8 cellular contexts compared by ENCODE assay signal in genomic region chr22:30289980-30290313, GRCh38. TPM values are rescaled to one million over a fixed set of nuclear protein-coding genes. Genes with fewer than 3 reads are reported as not detected.
DNase-seq lines count a peak whose midpoint lies in the region; ATAC-seq and TF ChIP-seq lines count a peak whose summit lies in the region.

No MANE protein-coding gene starts in this region.

- no peaks in the 10 kb centered on the region for H3K9me3 ChIP-seq in Caco-2
- H3K9me3 ChIP-seq in iPS-18a (ENCODE audit: control insufficient read depth, low read depth, low read length) = no peaks in the 10 kb centered on the region
- H3K9me3 ChIP-seq in subcutaneous abdominal adipose tissue (ENCODE audit: control insufficient read depth in 5 of 5, low read length in 5 of 5) = no peaks in the 10 kb centered on the region

- peak overlapping the region; percentile 81 for H3K4me3 Mint-ChIP-seq in Caco-2 (ENCODE audit: unreplicated experiment)
- H3K4me3 Mint-ChIP-seq in activated T-helper 2 cell treated with anti-CD3 and anti-CD28 coated beads, Interferon-gamma antibody, Interleukin-2, Interleukin-4, amounts not matched to agents 10 μg/mL and 5 μg/mL and 100 μg/mL, durations not matched to agents 14 hours and 24 hours and 36 hours (ENCODE audit: low read depth) = peak overlapping the region; percentile 87

- intact Hi-C loops in Caco-2 (cut with micrococcal nuclease; ENCODE audit: unreplicated experiment) = loop anchor here (1.0 to 10.0 kb wide), 5 partner anchors 8 to 195 kb away; partner anchors contain the start of gene RNF215
- intact Hi-C loops in activated T-helper 2 cell treated with anti-CD3 and anti-CD28 coated beads, Interferon-gamma antibody, Interleukin-2, Interleukin-4, amounts not matched to agents 10 μg/mL and 5 μg/mL and 100 μg/mL, durations not matched to agents 14 hours and 24 hours and 36 hours (cut with micrococcal nuclease) = loop anchor here (1.0 to 5.0 kb wide), 6 partner anchors 15 to 197 kb away; partner anchors contain the start of gene SF3A1

- CTCF ChIA-PET in Caco-2 (lab: Charles Lee) = interaction anchor here (1.4 to 4.4 kb wide), 5 partner anchors 8 to 182 kb away, joined by 3 to 106 read pairs (median 45); partner anchors contain the start of genes RNF215 and TBC1D10A

- H3K4me1 ChIP-seq in Caco-2 (peaks cover 4% of the 10 kb centered on the region), iPS-18a (ENCODE audit: control insufficient read depth, low read depth, low read length) (peaks cover 5% of the 10 kb centered on the region), subcutaneous abdominal adipose tissue (ENCODE audit: control insufficient read depth in 5 of 5, insufficient read depth in 5 of 5, low read length in 5 of 5) (peaks cover 15 to 52% (median 44%) of the 10 kb centered on the region in 5 donors)

- H3K4me3 ChIP-seq in Caco-2 (ENCODE audit: low read depth, low read length) = peak overlapping the region; percentile 80
- H3K4me3 ChIP-seq in iPS-18a (ENCODE audit: low read length) = peak overlapping the region; percentile 73
- H3K4me3 ChIP-seq in subcutaneous abdominal adipose tissue (ENCODE audit: low read depth in 1 of 5, low read length in 5 of 5) = peak overlapping the region; percentile 42 to 84 (median 63)

- H3K36me3 ChIP-seq in Caco-2 (ENCODE audit: control insufficient read depth, insufficient read depth, low read length) (no peaks in the 10 kb centered on the region), iPS-18a (ENCODE audit: control insufficient read depth, low read depth, low read length) (no peaks in the 10 kb centered on the region), subcutaneous abdominal adipose tissue (ENCODE audit: control insufficient read depth in 5 of 5, insufficient read depth in 5 of 5, low read length in 5 of 5) (peaks cover 0 to 52% (median 45%) of the 10 kb centered on the region in 5 donors)

- no peaks in the 10 kb centered on the region for H3K27me3 Mint-ChIP-seq in Caco-2 (ENCODE audit: insufficient read depth, unreplicated experiment)
- no peaks in the 10 kb centered on the region for H3K27me3 Mint-ChIP-seq in activated T-helper 2 cell treated with anti-CD3 and anti-CD28 coated beads, Interferon-gamma antibody, Interleukin-2, Interleukin-4, amounts not matched to agents 10 μg/mL and 5 μg/mL and 100 μg/mL, durations not matched to agents 14 hours and 24 hours and 36 hours (ENCODE audit: low read depth)

- no TSS peak for BruUV-seq in Caco-2 (replicated peaks; lab: Mats Ljungman, UMichigan)

- H3K9ac ChIP-seq in iPS-18a (ENCODE audit: low read length) (no peak overlapping the region), subcutaneous abdominal adipose tissue (ENCODE audit: low read length in 5 of 5) (peak overlapping the region in 3 of 5 donors; percentile 33 to 53 (median 43))

- peaks cover 7% of the 10 kb centered on the region for H3K4me1 Mint-ChIP-seq in Caco-2 (ENCODE audit: low read depth, unreplicated experiment)
- peaks cover 33% of the 10 kb centered on the region for H3K4me1 Mint-ChIP-seq in activated T-helper 2 cell treated with anti-CD3 and anti-CD28 coated beads, Interferon-gamma antibody, Interleukin-2, Interleukin-4, amounts not matched to agents 10 μg/mL and 5 μg/mL and 100 μg/mL, durations not matched to agents 14 hours and 24 hours and 36 hours (ENCODE audit: low read depth)

- peaks cover 8% of the 10 kb centered on the region for H3K36me3 Mint-ChIP-seq in Caco-2 (ENCODE audit: insufficient read depth, unreplicated experiment)
- H3K36me3 Mint-ChIP-seq in activated T-helper 2 cell treated with anti-CD3 and anti-CD28 coated beads, Interferon-gamma antibody, Interleukin-2, Interleukin-4, amounts not matched to agents 10 μg/mL and 5 μg/mL and 100 μg/mL, durations not matched to agents 14 hours and 24 hours and 36 hours (ENCODE audit: low read depth) = peaks cover 33% of the 10 kb centered on the region

- ATAC-seq in HG02763 (IDR thresholded peaks at IDR 0.05; ENCODE audit: unreplicated experiment) = peak; percentile 8

- no peaks in the 10 kb centered on the region for H3K9me3 Mint-ChIP-seq in Caco-2 (ENCODE audit: unreplicated experiment)
- no peaks in the 10 kb centered on the region for H3K9me3 Mint-ChIP-seq in activated T-helper 2 cell treated with anti-CD3 and anti-CD28 coated beads, Interferon-gamma antibody, Interleukin-2, Interleukin-4, amounts not matched to agents 10 μg/mL and 5 μg/mL and 100 μg/mL, durations not matched to agents 14 hours and 24 hours and 36 hours

- H3K27me3 ChIP-seq in Caco-2 (replicated peaks; ENCODE audit: control insufficient read depth, insufficient read depth, low read length) = no peaks in the 10 kb centered on the region
- H3K27me3 ChIP-seq in iPS-18a (ENCODE audit: control insufficient read depth, insufficient read depth, low read length) = peaks cover 7% of the 10 kb centered on the region
- H3K27me3 ChIP-seq in subcutaneous abdominal adipose tissue (ENCODE audit: control insufficient read depth in 5 of 5, insufficient read depth in 4 of 5, low read length in 5 of 5) = no peaks in the 10 kb centered on the region

- H3K27ac ChIP-seq in iPS-18a (ENCODE audit: low read length) = no peak overlapping the region
- peak overlapping the region; percentile 77 for H3K27ac ChIP-seq in subcutaneous abdominal adipose tissue (ENCODE audit: low read depth, low read length)

- TF ChIP-seq CTCF in Caco-2 (IDR thresholded peaks at IDR 0.05; ENCODE audit: insufficient read depth in 1 of 2, low read depth in 1 of 2, low read length in 1 of 2, severe bottlenecking in 1 of 2, unreplicated experiment in 1 of 2) = no peak

- DNase-seq in Caco-2 (no peak), NCI-H2227 (lab: John Stamatoyannopoulos, UW; ENCODE audit: unreplicated experiment) (no peak), retina (no peak), NCI-H510A treated with DMSO at 0.1 percent for 48 hours (lab: John Stamatoyannopoulos, UW) (no peak)
- no peak for DNase-seq in activated T-helper 2 cell treated with anti-CD3 and anti-CD28 coated beads, Interferon-gamma antibody, Interleukin-2, Interleukin-4, amounts not matched to agents 10 μg/mL and 5 μg/mL and 100 μg/mL, durations not matched to agents 14 hours and 24 hours and 36 hours (ENCODE audit: low spot score)

- POLR2A ChIA-PET in Caco-2 (lab: Charles Lee) = interaction anchor here (1.4 kb wide), 1 partner anchor 37 kb away, joined by 10 read pairs; the partner anchor contains the start of gene TBC1D10A

- H3K27ac Mint-ChIP-seq in Caco-2 (ENCODE audit: unreplicated experiment) = no peak overlapping the region
- peak overlapping the region; percentile 80 for H3K27ac Mint-ChIP-seq in activated T-helper 2 cell treated with anti-CD3 and anti-CD28 coated beads, Interferon-gamma antibody, Interleukin-2, Interleukin-4, amounts not matched to agents 10 μg/mL and 5 μg/mL and 100 μg/mL, durations not matched to agents 14 hours and 24 hours and 36 hours

RNA-seq across cellular contexts. Expression of gene CASTOR1, which starts 0.6 kb away (rescaled TPM):
- total RNA-seq in Caco-2 (2022) = 6.3 and 7.4 TPM in 2 replicates
- 11.1 TPM in 2 replicates for total RNA-seq in activated T-helper 2 cell treated with anti-CD3 and anti-CD28 coated beads, Interferon-gamma antibody, Interleukin-2, Interleukin-4, amounts not matched to agents 10 μg/mL and 5 μg/mL and 100 μg/mL, durations not matched to agents 14 hours and 24 hours and 36 hours

RNA-seq across cellular contexts. Expression of gene OSM, which starts 23.3 kb away (rescaled TPM):
- not detected in 2 replicates for total RNA-seq in Caco-2 (2022)
- total RNA-seq in activated T-helper 2 cell treated with anti-CD3 and anti-CD28 coated beads, Interferon-gamma antibody, Interleukin-2, Interleukin-4, amounts not matched to agents 10 μg/mL and 5 μg/mL and 100 μg/mL, durations not matched to agents 14 hours and 24 hours and 36 hours = 148 and 152 TPM in 2 replicates

RNA-seq across cellular contexts. Expression of gene TBC1D10A, which starts 36.8 kb away (rescaled TPM):
- 11.1 and 12.2 TPM in 2 replicates for total RNA-seq in Caco-2 (2022)
- total RNA-seq in activated T-helper 2 cell treated with anti-CD3 and anti-CD28 coated beads, Interferon-gamma antibody, Interleukin-2, Interleukin-4, amounts not matched to agents 10 μg/mL and 5 μg/mL and 100 μg/mL, durations not matched to agents 14 hours and 24 hours and 36 hours = 26.8 and 29.4 TPM in 2 replicates

RNA-seq across cellular contexts. Expression of gene LIF, which starts 43.4 kb away (rescaled TPM):
- total RNA-seq in Caco-2 (2022) = 8.0 and 9.7 TPM in 2 replicates
- 919 and 932 TPM in 2 replicates for total RNA-seq in activated T-helper 2 cell treated with anti-CD3 and anti-CD28 coated beads, Interferon-gamma antibody, Interleukin-2, Interleukin-4, amounts not matched to agents 10 μg/mL and 5 μg/mL and 100 μg/mL, durations not matched to agents 14 hours and 24 hours and 36 hours

Comparison
In these comparisons a context has a peak if more than half of its experiments do, and no peak if none do; other contexts are left out.
1. RNA of gene OSM, which starts 23.3 kb away (total RNA-seq): 148 to 152 TPM in activated T-helper 2 cell treated with anti-CD3 and anti-CD28 coated beads, Interferon-gamma antibody, Interleukin-2, Interleukin-4, amounts not matched to agents 10 μg/mL and 5 μg/mL and 100 μg/mL, durations not matched to agents 14 hours and 24 hours and 36 hours; not detected in Caco-2; every median in the first group is over 100 times any median in the second.
2. Peak in every context shown above with its lines, with median percentiles within 50 percentile points of each other: H3K4me3 ChIP-seq.